ENCODE assay signal across 1 cellular context in the genomic region with DNA sequence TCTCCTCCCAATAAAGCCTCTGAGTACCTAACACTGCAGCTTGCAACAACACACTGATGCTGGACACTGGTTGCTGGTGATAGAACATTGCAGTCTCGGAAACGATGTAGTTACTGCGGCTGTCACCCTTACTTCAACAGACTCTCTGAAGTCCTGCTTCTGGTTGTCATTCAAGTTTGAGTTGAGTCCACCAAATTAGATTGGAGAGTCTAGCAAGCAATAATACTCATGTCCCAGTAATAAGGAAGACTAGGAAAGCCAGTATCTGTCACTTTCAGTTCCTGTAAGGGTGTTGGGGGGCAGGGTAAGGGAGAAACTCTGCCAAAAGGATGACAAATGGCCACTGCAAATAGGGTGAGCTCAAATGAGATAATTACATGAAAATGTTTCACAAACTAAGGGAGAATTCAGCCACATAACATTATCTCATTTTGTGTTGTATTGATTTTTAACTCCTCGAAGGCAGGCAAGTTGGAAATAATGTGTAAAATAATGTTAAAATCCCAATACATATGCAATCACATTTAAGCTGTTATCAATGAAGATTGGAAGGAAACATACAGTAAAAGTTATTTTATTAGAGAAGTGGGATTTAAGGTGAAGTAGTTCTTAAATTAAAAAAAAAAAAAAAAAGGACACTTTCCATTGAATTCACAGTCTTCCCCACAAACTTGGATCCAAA.
TF ChIP-seq lines count a peak whose summit lies in the region.

No MANE protein-coding gene starts in this region.

TF ChIP-seq in K562, 482 proteins besides CTCF, POLR2A, EP300 and RAD21 (continues in another document):
- TF ChIP-seq ZNF644 (tag; IDR thresholded peaks at IDR 0.05; ENCODE audit: low read depth) = no peak
- peak; percentile 19 for TF ChIP-seq TAF1 (IDR thresholded peaks at IDR 0.05; ENCODE audit: control insufficient read depth, extremely low read depth, insufficient read depth, low read length, severe bottlenecking)
- TF ChIP-seq ZNF584 (CRISPR knock-in tag; IDR thresholded peaks at IDR 0.05; ENCODE audit: low read depth) = no peak
- no peak for TF ChIP-seq MYNN (IDR thresholded peaks at IDR 0.05)
- TF ChIP-seq MYNN (CRISPR knock-in tag; IDR thresholded peaks at IDR 0.05) = no peak
- no peak for TF ChIP-seq RFX7 (CRISPR knock-in tag; IDR thresholded peaks at IDR 0.05)
- TF ChIP-seq ZNF24 (IDR thresholded peaks at IDR 0.05) = no peak
- peak; percentile 77 for TF ChIP-seq MEIS2 (IDR thresholded peaks at IDR 0.05; ENCODE audit: partially characterized antibody)
- TF ChIP-seq ZBTB1 (CRISPR knock-in tag; IDR thresholded peaks at IDR 0.05; ENCODE audit: borderline replicate concordance, low read depth) = no peak
- TF ChIP-seq POLR3A (IDR thresholded peaks at IDR 0.05; ENCODE audit: borderline replicate concordance, extremely low read depth, insufficient read depth, insufficient read length) = no peak
- TF ChIP-seq, protein P1, sequence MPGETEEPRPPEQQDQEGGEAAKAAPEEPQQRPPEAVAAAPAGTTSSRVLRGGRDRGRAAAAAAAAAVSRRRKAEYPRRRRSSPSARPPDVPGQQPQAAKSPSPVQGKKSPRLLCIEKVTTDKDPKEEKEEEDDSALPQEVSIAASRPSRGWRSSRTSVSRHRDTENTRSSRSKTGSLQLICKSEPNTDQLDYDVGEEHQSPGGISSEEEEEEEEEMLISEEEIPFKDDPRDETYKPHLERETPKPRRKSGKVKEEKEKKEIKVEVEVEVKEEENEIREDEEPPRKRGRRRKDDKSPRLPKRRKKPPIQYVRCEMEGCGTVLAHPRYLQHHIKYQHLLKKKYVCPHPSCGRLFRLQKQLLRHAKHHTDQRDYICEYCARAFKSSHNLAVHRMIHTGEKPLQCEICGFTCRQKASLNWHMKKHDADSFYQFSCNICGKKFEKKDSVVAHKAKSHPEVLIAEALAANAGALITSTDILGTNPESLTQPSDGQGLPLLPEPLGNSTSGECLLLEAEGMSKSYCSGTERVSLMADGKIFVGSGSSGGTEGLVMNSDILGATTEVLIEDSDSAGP (CRISPR knock-in tag; IDR thresholded peaks at IDR 0.05) = no peak
- TF ChIP-seq, protein P2, sequence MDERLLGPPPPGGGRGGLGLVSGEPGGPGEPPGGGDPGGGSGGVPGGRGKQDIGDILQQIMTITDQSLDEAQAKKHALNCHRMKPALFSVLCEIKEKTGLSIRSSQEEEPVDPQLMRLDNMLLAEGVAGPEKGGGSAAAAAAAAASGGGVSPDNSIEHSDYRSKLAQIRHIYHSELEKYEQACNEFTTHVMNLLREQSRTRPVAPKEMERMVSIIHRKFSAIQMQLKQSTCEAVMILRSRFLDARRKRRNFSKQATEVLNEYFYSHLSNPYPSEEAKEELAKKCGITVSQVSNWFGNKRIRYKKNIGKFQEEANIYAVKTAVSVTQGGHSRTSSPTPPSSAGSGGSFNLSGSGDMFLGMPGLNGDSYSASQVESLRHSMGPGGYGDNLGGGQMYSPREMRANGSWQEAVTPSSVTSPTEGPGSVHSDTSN (CRISPR knock-in tag; IDR thresholded peaks at IDR 0.05; ENCODE audit: low read depth) = no peak
- TF ChIP-seq, protein P2 (tag; conservative IDR thresholded peaks at IDR 0.05; ENCODE audit: low read depth) = peak; percentile 71
- no peak for TF ChIP-seq PRMT5 (CRISPR knock-in tag; IDR thresholded peaks at IDR 0.05)
- TF ChIP-seq, protein P3, sequence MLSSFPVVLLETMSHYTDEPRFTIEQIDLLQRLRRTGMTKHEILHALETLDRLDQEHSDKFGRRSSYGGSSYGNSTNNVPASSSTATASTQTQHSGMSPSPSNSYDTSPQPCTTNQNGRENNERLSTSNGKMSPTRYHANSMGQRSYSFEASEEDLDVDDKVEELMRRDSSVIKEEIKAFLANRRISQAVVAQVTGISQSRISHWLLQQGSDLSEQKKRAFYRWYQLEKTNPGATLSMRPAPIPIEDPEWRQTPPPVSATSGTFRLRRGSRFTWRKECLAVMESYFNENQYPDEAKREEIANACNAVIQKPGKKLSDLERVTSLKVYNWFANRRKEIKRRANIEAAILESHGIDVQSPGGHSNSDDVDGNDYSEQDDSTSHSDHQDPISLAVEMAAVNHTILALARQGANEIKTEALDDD (IDR thresholded peaks at IDR 0.05) = peak; percentile 78
- TF ChIP-seq NR3C1 (CRISPR knock-in tag; IDR thresholded peaks at IDR 0.05) = no peak
- TF ChIP-seq RHOXF2B (CRISPR knock-in tag; conservative IDR thresholded peaks at IDR 0.05) = no peak
- TF ChIP-seq, protein P4, sequence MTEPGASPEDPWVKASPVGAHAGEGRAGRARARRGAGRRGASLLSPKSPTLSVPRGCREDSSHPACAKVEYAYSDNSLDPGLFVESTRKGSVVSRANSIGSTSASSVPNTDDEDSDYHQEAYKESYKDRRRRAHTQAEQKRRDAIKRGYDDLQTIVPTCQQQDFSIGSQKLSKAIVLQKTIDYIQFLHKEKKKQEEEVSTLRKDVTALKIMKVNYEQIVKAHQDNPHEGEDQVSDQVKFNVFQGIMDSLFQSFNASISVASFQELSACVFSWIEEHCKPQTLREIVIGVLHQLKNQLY (CRISPR knock-in tag; conservative IDR thresholded peaks at IDR 0.05) = no peak
- no peak for TF ChIP-seq JUN (IDR thresholded peaks at IDR 0.05; ENCODE audit: borderline replicate concordance, low read depth, low read length)
- no peak for TF ChIP-seq JUN (CRISPR knock-in tag; IDR thresholded peaks at IDR 0.05; ENCODE audit: borderline replicate concordance)
- TF ChIP-seq, protein P5, sequence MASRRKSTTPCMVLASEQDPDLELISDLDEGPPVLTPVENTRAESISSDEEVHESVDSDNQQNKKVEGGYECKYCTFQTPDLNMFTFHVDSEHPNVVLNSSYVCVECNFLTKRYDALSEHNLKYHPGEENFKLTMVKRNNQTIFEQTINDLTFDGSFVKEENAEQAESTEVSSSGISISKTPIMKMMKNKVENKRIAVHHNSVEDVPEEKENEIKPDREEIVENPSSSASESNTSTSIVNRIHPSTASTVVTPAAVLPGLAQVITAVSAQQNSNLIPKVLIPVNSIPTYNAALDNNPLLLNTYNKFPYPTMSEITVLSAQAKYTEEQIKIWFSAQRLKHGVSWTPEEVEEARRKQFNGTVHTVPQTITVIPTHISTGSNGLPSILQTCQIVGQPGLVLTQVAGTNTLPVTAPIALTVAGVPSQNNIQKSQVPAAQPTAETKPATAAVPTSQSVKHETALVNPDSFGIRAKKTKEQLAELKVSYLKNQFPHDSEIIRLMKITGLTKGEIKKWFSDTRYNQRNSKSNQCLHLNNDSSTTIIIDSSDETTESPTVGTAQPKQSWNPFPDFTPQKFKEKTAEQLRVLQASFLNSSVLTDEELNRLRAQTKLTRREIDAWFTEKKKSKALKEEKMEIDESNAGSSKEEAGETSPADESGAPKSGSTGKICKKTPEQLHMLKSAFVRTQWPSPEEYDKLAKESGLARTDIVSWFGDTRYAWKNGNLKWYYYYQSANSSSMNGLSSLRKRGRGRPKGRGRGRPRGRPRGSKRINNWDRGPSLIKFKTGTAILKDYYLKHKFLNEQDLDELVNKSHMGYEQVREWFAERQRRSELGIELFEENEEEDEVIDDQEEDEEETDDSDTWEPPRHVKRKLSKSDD (conservative IDR thresholded peaks at IDR 0.05; ENCODE audit: low read length) = no peak
- TF ChIP-seq RBM17 (IDR thresholded peaks at IDR 0.05; ENCODE audit: borderline replicate concordance, low read depth, low read length) = no peak
- TF ChIP-seq ZNF507 (tag; conservative IDR thresholded peaks at IDR 0.05) = no peak
- no peak for TF ChIP-seq BMI1 (IDR thresholded peaks at IDR 0.05; ENCODE audit: low read length)
- no peak for TF ChIP-seq TAF15 (IDR thresholded peaks at IDR 0.05; ENCODE audit: low read depth, low read length)
- no peak for TF ChIP-seq CBX5 (IDR thresholded peaks at IDR 0.05; ENCODE audit: borderline replicate concordance, low read depth)
- TF ChIP-seq, protein P6, sequence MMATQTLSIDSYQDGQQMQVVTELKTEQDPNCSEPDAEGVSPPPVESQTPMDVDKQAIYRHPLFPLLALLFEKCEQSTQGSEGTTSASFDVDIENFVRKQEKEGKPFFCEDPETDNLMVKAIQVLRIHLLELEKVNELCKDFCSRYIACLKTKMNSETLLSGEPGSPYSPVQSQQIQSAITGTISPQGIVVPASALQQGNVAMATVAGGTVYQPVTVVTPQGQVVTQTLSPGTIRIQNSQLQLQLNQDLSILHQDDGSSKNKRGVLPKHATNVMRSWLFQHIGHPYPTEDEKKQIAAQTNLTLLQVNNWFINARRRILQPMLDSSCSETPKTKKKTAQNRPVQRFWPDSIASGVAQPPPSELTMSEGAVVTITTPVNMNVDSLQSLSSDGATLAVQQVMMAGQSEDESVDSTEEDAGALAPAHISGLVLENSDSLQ (IDR thresholded peaks at IDR 0.05) = peak; percentile 76
- no peak for TF ChIP-seq ZNF121 (CRISPR knock-in tag; conservative IDR thresholded peaks at IDR 0.05)
- no peak for TF ChIP-seq KLF6 (CRISPR knock-in tag; IDR thresholded peaks at IDR 0.05; ENCODE audit: borderline replicate concordance)
- TF ChIP-seq ETV6 (IDR thresholded peaks at IDR 0.05; ENCODE audit: borderline replicate concordance in 1 of 2, low read depth in 2 of 2, low read length in 1 of 2) = no peak
- TF ChIP-seq ETV6 (CRISPR knock-in tag; IDR thresholded peaks at IDR 0.05; ENCODE audit: borderline replicate concordance) = no peak
- no peak for TF ChIP-seq ZBED1 (IDR thresholded peaks at IDR 0.05)
- no peak for TF ChIP-seq GABPA (tag; conservative IDR thresholded peaks at IDR 0.05; ENCODE audit: low read depth)
- peak; percentile 17; the same call in 1 of the 2 replicates for TF ChIP-seq SOX6 (IDR thresholded peaks at IDR 0.05)
- no peak for TF ChIP-seq ZFP1 (CRISPR knock-in tag; IDR thresholded peaks at IDR 0.05)
- TF ChIP-seq NCOA6 (IDR thresholded peaks at IDR 0.05) = no peak
- TF ChIP-seq BACH1 (tag; IDR thresholded peaks at IDR 0.05) = no peak
- 0 out of 2 replicates have a peak, but pooled peaks have one; percentile 9 for TF ChIP-seq NFIC (IDR thresholded peaks at IDR 0.05)
- TF ChIP-seq RBM15 (IDR thresholded peaks at IDR 0.05; ENCODE audit: insufficient read depth, low read length) = no peak
- TF ChIP-seq ZNF668 (CRISPR knock-in tag; IDR thresholded peaks at IDR 0.05) = no peak
- TF ChIP-seq HMGN3 (IDR thresholded peaks at IDR 0.05; ENCODE audit: borderline replicate concordance, extremely low read depth, insufficient read length, low read depth, low read length) = no peak
- no peak for TF ChIP-seq TBL1XR1 (IDR thresholded peaks at IDR 0.05; ENCODE audit: low read length in 2 of 2)
- no peak for TF ChIP-seq ZNF583 (CRISPR knock-in tag; IDR thresholded peaks at IDR 0.05)
- TF ChIP-seq, protein P7, sequence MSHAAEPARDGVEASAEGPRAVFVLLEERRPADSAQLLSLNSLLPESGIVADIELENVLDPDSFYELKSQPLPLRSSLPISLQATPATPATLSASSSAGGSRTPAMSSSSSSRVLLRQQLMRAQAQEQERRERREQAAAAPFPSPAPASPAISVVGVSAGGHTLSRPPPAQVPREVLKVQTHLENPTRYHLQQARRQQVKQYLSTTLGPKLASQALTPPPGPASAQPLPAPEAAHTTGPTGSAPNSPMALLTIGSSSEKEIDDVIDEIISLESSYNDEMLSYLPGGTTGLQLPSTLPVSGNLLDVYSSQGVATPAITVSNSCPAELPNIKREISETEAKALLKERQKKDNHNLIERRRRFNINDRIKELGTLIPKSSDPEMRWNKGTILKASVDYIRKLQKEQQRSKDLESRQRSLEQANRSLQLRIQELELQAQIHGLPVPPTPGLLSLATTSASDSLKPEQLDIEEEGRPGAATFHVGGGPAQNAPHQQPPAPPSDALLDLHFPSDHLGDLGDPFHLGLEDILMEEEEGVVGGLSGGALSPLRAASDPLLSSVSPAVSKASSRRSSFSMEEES (CRISPR knock-in tag; IDR thresholded peaks at IDR 0.05) = no peak
- TF ChIP-seq HIVEP1 (CRISPR knock-in tag; IDR thresholded peaks at IDR 0.05) = no peak
- TF ChIP-seq, protein P8, sequence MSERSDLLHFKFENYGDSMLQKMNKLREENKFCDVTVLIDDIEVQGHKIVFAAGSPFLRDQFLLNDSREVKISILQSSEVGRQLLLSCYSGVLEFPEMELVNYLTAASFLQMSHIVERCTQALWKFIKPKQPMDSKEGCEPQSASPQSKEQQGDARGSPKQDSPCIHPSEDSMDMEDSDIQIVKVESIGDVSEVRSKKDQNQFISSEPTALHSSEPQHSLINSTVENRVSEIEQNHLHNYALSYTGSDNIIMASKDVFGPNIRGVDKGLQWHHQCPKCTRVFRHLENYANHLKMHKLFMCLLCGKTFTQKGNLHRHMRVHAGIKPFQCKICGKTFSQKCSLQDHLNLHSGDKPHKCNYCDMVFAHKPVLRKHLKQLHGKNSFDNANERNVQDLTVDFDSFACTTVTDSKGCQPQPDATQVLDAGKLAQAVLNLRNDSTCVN (CRISPR knock-in tag; IDR thresholded peaks at IDR 0.05) = no peak
- TF ChIP-seq PTTG1 (tag; IDR thresholded peaks at IDR 0.05; ENCODE audit: low read depth) = no peak
- TF ChIP-seq NEUROD1 (IDR thresholded peaks at IDR 0.05; ENCODE audit: borderline replicate concordance, low read depth, low read length, partially characterized antibody) = no peak
- TF ChIP-seq, protein P9, sequence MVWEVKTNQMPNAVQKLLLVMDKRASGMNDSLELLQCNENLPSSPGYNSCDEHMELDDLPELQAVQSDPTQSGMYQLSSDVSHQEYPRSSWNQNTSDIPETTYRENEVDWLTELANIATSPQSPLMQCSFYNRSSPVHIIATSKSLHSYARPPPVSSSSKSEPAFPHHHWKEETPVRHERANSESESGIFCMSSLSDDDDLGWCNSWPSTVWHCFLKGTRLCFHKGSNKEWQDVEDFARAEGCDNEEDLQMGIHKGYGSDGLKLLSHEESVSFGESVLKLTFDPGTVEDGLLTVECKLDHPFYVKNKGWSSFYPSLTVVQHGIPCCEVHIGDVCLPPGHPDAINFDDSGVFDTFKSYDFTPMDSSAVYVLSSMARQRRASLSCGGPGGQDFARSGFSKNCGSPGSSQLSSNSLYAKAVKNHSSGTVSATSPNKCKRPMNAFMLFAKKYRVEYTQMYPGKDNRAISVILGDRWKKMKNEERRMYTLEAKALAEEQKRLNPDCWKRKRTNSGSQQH (CRISPR knock-in tag; IDR thresholded peaks at IDR 0.05) = no peak
- TF ChIP-seq, protein P10, sequence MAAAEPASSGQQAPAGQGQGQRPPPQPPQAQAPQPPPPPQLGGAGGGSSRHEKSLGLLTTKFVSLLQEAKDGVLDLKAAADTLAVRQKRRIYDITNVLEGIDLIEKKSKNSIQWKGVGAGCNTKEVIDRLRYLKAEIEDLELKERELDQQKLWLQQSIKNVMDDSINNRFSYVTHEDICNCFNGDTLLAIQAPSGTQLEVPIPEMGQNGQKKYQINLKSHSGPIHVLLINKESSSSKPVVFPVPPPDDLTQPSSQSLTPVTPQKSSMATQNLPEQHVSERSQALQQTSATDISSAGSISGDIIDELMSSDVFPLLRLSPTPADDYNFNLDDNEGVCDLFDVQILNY (CRISPR knock-in tag; IDR thresholded peaks at IDR 0.05) = no peak
